ENCODE assay signal across 8 cellular contexts in the genomic region with DNA sequence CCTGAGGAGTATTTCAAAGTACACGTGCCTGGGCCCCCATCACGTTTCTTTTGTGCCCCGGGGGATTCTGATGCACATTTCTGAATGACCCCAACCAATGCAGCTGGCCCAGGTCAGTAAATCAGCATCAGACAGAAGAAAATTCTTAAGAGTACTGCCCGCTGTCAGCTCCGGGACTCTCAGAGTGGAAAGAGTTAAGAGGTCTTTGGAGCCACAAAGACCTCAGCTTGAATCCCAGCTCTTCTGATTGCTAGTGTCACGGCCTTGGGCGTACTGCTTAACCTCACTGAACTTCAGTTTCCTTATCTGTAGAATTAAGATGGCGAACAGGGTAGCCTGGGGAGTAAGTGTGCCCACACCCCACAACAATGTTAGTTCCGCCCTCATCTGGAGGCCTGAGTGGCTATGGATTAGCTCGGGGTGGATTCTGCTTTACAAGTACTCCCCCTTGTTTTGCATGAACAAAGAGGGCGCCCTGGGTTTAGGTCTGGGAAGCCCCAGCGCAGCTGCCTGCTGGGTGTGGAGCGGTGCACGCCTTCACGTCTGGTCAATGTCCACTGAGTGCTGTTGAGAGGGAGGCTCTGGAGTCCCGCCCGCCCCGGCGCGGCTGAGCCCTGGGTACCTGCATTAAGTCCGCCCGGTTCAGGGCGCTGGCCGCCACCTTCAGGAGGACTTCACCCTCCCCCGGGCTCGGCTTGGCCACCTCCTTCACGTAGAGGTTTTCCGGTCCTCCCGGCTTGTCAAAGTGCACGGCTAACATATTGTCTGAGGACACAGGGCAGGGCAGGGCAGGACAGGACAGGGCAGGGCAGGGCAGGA.
DNase-seq lines count a peak whose midpoint lies in the region; ATAC-seq, FAIRE-seq and TF ChIP-seq lines count a peak whose summit lies in the region.

No MANE protein-coding gene starts in this region.

- H3K4me1 ChIP-seq in RWPE2 (ENCODE audit: insufficient read depth, poor library complexity, severe bottlenecking) = peaks cover 10% of the 10 kb centered on the region

- no peaks in the 10 kb centered on the region for H3K36me3 Mint-ChIP-seq in stimulated activated naive CD8-positive, alpha-beta T cell treated with anti-CD3 and anti-CD28 coated beads, Interleukin-15, Interleukin-2, amounts not matched to agents 100 ng/mL and 50 ng/mL, for 24 hours (ENCODE audit: low read depth)

- H3K9me3 Mint-ChIP-seq in stimulated activated naive CD8-positive, alpha-beta T cell treated with anti-CD3 and anti-CD28 coated beads, Interleukin-15, Interleukin-2, amounts not matched to agents 100 ng/mL and 50 ng/mL, for 24 hours = no peaks in the 10 kb centered on the region

- no peaks in the 10 kb centered on the region for H3K27me3 ChIP-seq in RWPE2 (ENCODE audit: insufficient read depth, poor library complexity, severe bottlenecking)

- peak; percentile 76 for ATAC-seq in RWPE2 (ENCODE audit: low read depth)

- no peak for TF ChIP-seq CTCF in RWPE2 (IDR thresholded peaks at IDR 0.05; ENCODE audit: poor library complexity, severe bottlenecking)

- peak overlapping the region; percentile 88 for H3K4me3 Mint-ChIP-seq in stimulated activated naive CD8-positive, alpha-beta T cell treated with anti-CD3 and anti-CD28 coated beads, Interleukin-15, Interleukin-2, amounts not matched to agents 100 ng/mL and 50 ng/mL, for 24 hours

- peak; percentile 23 for FAIRE-seq in H54 (lab: Jason Lieb, UNC)

- peak; percentile 16 for DNase-seq in stimulated activated CD4-positive, alpha-beta T cell treated with anti-CD3 and anti-CD28 coated beads, Interleukin-2, amount 100 ng/mL, for 4 hours (ENCODE audit: low read depth)
- no peak for DNase-seq in stimulated activated CD4-positive, alpha-beta T cell treated with anti-CD3 and anti-CD28 coated beads, Interleukin-2, amount 100 ng/mL, for 24 hours
- DNase-seq in H54 (ENCODE audit: insufficient read length, low spot score) (peak; percentile 68), RWPE2 (ENCODE audit: low spot score) (peak; percentile 93), cerebellar cortex (ENCODE audit: low spot score) (peak; percentile 74), left kidney (ENCODE audit: low read depth, low spot score) (peak; percentile 94)

- H3K27ac ChIP-seq in KOPT-K1 (ENCODE audit: low read depth, low read length, poor library complexity, severe bottlenecking) = peak overlapping the region; percentile 62
- peak overlapping the region; percentile 93 for H3K27ac ChIP-seq in RWPE2 (ENCODE audit: poor library complexity, severe bottlenecking)

- peak overlapping the region; percentile 51 for H3K4me3 ChIP-seq in RWPE2 (ENCODE audit: severe bottlenecking)

- 0 out of 2 replicates have a peak, but pooled peaks have one; percentile 6 for TF ChIP-seq POLR2A in H54 (IDR thresholded peaks at IDR 0.05; ENCODE audit: low read depth, low read length)

- H3K27me3 Mint-ChIP-seq in stimulated activated naive CD8-positive, alpha-beta T cell treated with anti-CD3 and anti-CD28 coated beads, Interleukin-15, Interleukin-2, amounts not matched to agents 100 ng/mL and 50 ng/mL, for 24 hours = no peaks in the 10 kb centered on the region

- H3K9me3 ChIP-seq in KOPT-K1 (ENCODE audit: insufficient read depth, low read length, poor library complexity, severe bottlenecking) (no peaks in the 10 kb centered on the region), RWPE2 (ENCODE audit: severe bottlenecking) (no peaks in the 10 kb centered on the region)

- H3K27ac Mint-ChIP-seq in stimulated activated naive CD8-positive, alpha-beta T cell treated with anti-CD3 and anti-CD28 coated beads, Interleukin-15, Interleukin-2, amounts not matched to agents 100 ng/mL and 50 ng/mL, for 24 hours = peak overlapping the region; percentile 52

- H3K36me3 ChIP-seq in KOPT-K1 (ENCODE audit: insufficient read depth, low read length) = no peaks in the 10 kb centered on the region
- peaks cover 23% of the 10 kb centered on the region for H3K36me3 ChIP-seq in RWPE2 (ENCODE audit: low read depth)

- H3K4me1 Mint-ChIP-seq in stimulated activated naive CD8-positive, alpha-beta T cell treated with anti-CD3 and anti-CD28 coated beads, Interleukin-15, Interleukin-2, amounts not matched to agents 100 ng/mL and 50 ng/mL, for 24 hours (ENCODE audit: low read depth) = peaks cover 13% of the 10 kb centered on the region

Comparison
In these comparisons a context has a peak if more than half of its experiments do, and no peak if none do; other contexts are left out.
1. DNase-seq: peak in stimulated activated CD4-positive, alpha-beta T cell treated with anti-CD3 and anti-CD28 coated beads, Interleukin-2, amount 100 ng/mL, for 4 hours (single experiment), H54 (single experiment), RWPE2 (single experiment), cerebellar cortex (single experiment) and left kidney (single experiment); none in stimulated activated CD4-positive, alpha-beta T cell treated with anti-CD3 and anti-CD28 coated beads, Interleukin-2, amount 100 ng/mL, for 24 hours (0 of 2).